In the genomic region with DNA sequence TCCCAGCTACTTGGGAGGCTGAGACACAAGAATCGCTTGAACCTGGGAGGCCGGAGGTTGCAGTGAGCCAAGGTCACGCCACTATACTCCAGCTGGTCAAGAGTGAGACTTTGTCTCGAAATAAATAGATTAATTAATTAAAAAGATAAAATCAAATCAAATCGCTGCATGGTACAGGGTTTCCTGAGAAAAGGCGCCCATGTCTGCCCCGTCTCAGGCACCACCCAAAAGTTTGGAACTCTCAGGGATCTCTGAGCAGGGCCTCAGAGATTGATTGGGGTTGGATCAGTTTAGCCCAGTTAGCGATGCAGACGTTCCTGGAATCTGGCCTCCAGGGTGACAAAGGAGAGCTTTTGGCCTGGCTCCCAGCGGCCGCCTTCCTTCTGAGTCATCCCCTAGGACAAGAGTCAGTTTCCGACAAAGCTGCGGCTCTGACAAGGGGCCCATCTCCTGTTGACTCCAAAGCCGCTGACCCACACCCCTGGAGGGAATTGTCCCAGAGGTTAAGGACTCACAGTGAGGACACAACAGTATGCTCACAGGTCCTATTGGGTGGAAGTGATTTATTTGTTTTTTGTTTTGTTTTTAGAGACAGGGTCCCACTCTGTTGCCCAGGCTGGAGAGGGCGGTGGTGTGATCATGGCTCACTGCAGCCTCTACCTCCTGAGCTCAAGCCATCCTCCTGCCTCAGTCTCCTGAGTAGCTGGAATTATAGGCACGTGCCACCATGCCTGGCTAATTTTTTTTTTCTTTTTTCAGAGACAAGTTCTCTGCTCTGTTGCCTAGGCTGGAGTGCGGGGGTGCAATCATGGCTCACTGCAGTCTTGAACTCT, we compare ENCODE assay signal across 6 cellular contexts. TPM values are rescaled to one million over a fixed set of nuclear protein-coding genes. Genes with fewer than 3 reads are reported as not detected.
DNase-seq lines count a peak whose midpoint lies in the region; ATAC-seq and TF ChIP-seq lines count a peak whose summit lies in the region.

No MANE protein-coding gene starts in this region.

- H3K27me3 Mint-ChIP-seq in activated CD4-positive, alpha-beta memory T cell treated with anti-CD3 and anti-CD28 coated beads, Interleukin-2, amount 10 ng/mL, durations not matched to agents 7 days and 5 days = no peaks in the 10 kb centered on the region

- no peaks in the 10 kb centered on the region for H3K9me3 Mint-ChIP-seq in activated CD4-positive, alpha-beta memory T cell treated with anti-CD3 and anti-CD28 coated beads, Interleukin-2, amount 10 ng/mL, durations not matched to agents 7 days and 5 days

- ATAC-seq in RWPE2 (ENCODE audit: low read depth) = peak; percentile 94
- ATAC-seq in GM18858 (IDR thresholded peaks at IDR 0.05; ENCODE audit: unreplicated experiment) = no peak

- peak overlapping the region; percentile 21 for H3K27ac ChIP-seq in RWPE2 (ENCODE audit: poor library complexity, severe bottlenecking)

- H3K4me1 Mint-ChIP-seq in activated CD4-positive, alpha-beta memory T cell treated with anti-CD3 and anti-CD28 coated beads, Interleukin-2, amount 10 ng/mL, durations not matched to agents 7 days and 5 days = peaks cover 11% of the 10 kb centered on the region

- H3K36me3 ChIP-seq in BJ (ENCODE audit: control insufficient read depth, insufficient read depth, low read length) = peaks cover 9% of the 10 kb centered on the region; the same call in 1 of the 2 replicates
- peaks cover 3% of the 10 kb centered on the region; the same call in 1 of the 2 replicates for H3K36me3 ChIP-seq in RWPE2 (ENCODE audit: low read depth)

- DNase-seq in BJ (ENCODE audit: low read depth) (peak; percentile 19), RWPE2 (ENCODE audit: low spot score) (no peak), iPS-NIHi11 (ENCODE audit: low spot score) (peak; percentile 65), NCI-H2081 (lab: John Stamatoyannopoulos, UW) (no peak)
- DNase-seq in activated CD4-positive, alpha-beta memory T cell treated with anti-CD3 and anti-CD28 coated beads, Interleukin-2, amount 10 ng/mL, durations not matched to agents 7 days and 5 days = no peak

- H3K27ac Mint-ChIP-seq in activated CD4-positive, alpha-beta memory T cell treated with anti-CD3 and anti-CD28 coated beads, Interleukin-2, amount 10 ng/mL, durations not matched to agents 7 days and 5 days = no peak overlapping the region

- H3K4me3 Mint-ChIP-seq in activated CD4-positive, alpha-beta memory T cell treated with anti-CD3 and anti-CD28 coated beads, Interleukin-2, amount 10 ng/mL, durations not matched to agents 7 days and 5 days = no peak overlapping the region

- H3K4me1 ChIP-seq in RWPE2 (ENCODE audit: insufficient read depth, poor library complexity, severe bottlenecking) = peaks cover 9% of the 10 kb centered on the region

- POLR2A ChIA-PET in BJ (lab: Charles Lee) = no interaction called here
- POLR2A ChIA-PET in activated CD4-positive, alpha-beta memory T cell treated with anti-CD3 and anti-CD28 coated beads, Interleukin-2, amount 10 ng/mL, durations not matched to agents 7 days and 5 days (lab: Charles Lee) = interaction anchor here (1.2 to 1.5 kb wide), 2 partner anchors 14 to 28 kb away, joined by 3 to 4 read pairs; no protein-coding TSS in a partner anchor

- H3K9me3 ChIP-seq in RWPE2 (ENCODE audit: severe bottlenecking) = no peaks in the 10 kb centered on the region

- H3K27me3 ChIP-seq in BJ (ENCODE audit: control insufficient read depth, insufficient read depth, low read length) (no peaks in the 10 kb centered on the region), RWPE2 (ENCODE audit: insufficient read depth, poor library complexity, severe bottlenecking) (no peaks in the 10 kb centered on the region)

- H3K4me3 ChIP-seq in BJ (ENCODE audit: low read depth, low read length) (no peak overlapping the region), RWPE2 (ENCODE audit: severe bottlenecking) (no peak overlapping the region)

- CTCF ChIA-PET in BJ (lab: Yijun Ruan, JAX) = interaction anchor here (0.6 to 1.1 kb wide), 3 partner anchors 19 to 628 kb away, joined by 3 to 4 read pairs (median 3); no protein-coding TSS in a partner anchor
- CTCF ChIA-PET in activated CD4-positive, alpha-beta memory T cell treated with anti-CD3 and anti-CD28 coated beads, Interleukin-2, amount 10 ng/mL, durations not matched to agents 7 days and 5 days (lab: Charles Lee) = interaction anchor here (1.1 to 1.3 kb wide), 3 partner anchors 10 to 28 kb away, joined by 3 to 4 read pairs (median 3); no protein-coding TSS in a partner anchor

- no peak for TF ChIP-seq CTCF in BJ (IDR thresholded peaks at IDR 0.05; ENCODE audit: insufficient read depth, low read depth, low read length)
- TF ChIP-seq CTCF in RWPE2 (IDR thresholded peaks at IDR 0.05; ENCODE audit: poor library complexity, severe bottlenecking) = no peak

- peaks cover 35% of the 10 kb centered on the region for H3K36me3 Mint-ChIP-seq in activated CD4-positive, alpha-beta memory T cell treated with anti-CD3 and anti-CD28 coated beads, Interleukin-2, amount 10 ng/mL, durations not matched to agents 7 days and 5 days (ENCODE audit: low read depth)

RNA-seq across cellular contexts. Expression of a gene that starts 6.8 kb away (rescaled TPM):
- 27.3 and 41.6 TPM in 2 replicates for polyA plus RNA-seq in BJ (2011; rRNA removed)
- 30.2 and 49.0 TPM in 2 replicates for polyA minus RNA-seq in BJ (2011; rRNA and poly(A)+ RNA removed)
- total RNA-seq in activated CD4-positive, alpha-beta memory T cell treated with anti-CD3 and anti-CD28 coated beads, Interleukin-2, amount 10 ng/mL, durations not matched to agents 7 days and 5 days = 10 to 100 TPM; 59.5 to 61.9 TPM

RNA-seq across cellular contexts. Expression of a gene that starts 24.5 kb away (rescaled TPM):
- 4.5 and 5.9 TPM in 2 replicates for polyA plus RNA-seq in BJ (2011; rRNA removed)
- polyA minus RNA-seq in BJ (2011; rRNA and poly(A)+ RNA removed) = 1.2 and 1.5 TPM in 2 replicates
- 10 to 100 TPM in 1 of 2 experiments, 1 to 10 TPM in 1; 9.4 to 10.4 TPM for total RNA-seq in activated CD4-positive, alpha-beta memory T cell treated with anti-CD3 and anti-CD28 coated beads, Interleukin-2, amount 10 ng/mL, durations not matched to agents 7 days and 5 days

RNA-seq across cellular contexts. Expression of a gene that starts 24.6 kb away (rescaled TPM):
- polyA plus RNA-seq in BJ (2011; rRNA removed) = 8.2 and 15.1 TPM in 2 replicates
- polyA minus RNA-seq in BJ (2011; rRNA and poly(A)+ RNA removed) = 9.8 and 10.7 TPM in 2 replicates
- total RNA-seq in activated CD4-positive, alpha-beta memory T cell treated with anti-CD3 and anti-CD28 coated beads, Interleukin-2, amount 10 ng/mL, durations not matched to agents 7 days and 5 days = 10 to 100 TPM; 19.5 to 19.8 TPM

RNA-seq across cellular contexts. Expression of a gene that starts 38.5 kb away (rescaled TPM):
- polyA plus RNA-seq in BJ (2011; rRNA removed) = 46.9 and 68.0 TPM in 2 replicates
- 14.3 and 20.4 TPM in 2 replicates for polyA minus RNA-seq in BJ (2011; rRNA and poly(A)+ RNA removed)
- 10 to 100 TPM; 41.7 to 46.5 TPM for total RNA-seq in activated CD4-positive, alpha-beta memory T cell treated with anti-CD3 and anti-CD28 coated beads, Interleukin-2, amount 10 ng/mL, durations not matched to agents 7 days and 5 days

RNA-seq across cellular contexts. Expression of a gene that starts 44.0 kb away (rescaled TPM):
- 11.9 and 14.3 TPM in 2 replicates for polyA plus RNA-seq in BJ (2011; rRNA removed)
- 2.8 and 3.6 TPM in 2 replicates for polyA minus RNA-seq in BJ (2011; rRNA and poly(A)+ RNA removed)
- total RNA-seq in activated CD4-positive, alpha-beta memory T cell treated with anti-CD3 and anti-CD28 coated beads, Interleukin-2, amount 10 ng/mL, durations not matched to agents 7 days and 5 days = 10 to 100 TPM; 27.2 to 28.3 TPM

Comparison
In these comparisons a context has a peak if more than half of its experiments do, and no peak if none do; other contexts are left out.
1. DNase-seq: peak in BJ (single experiment) and iPS-NIHi11 (single experiment); none in RWPE2 (single experiment), NCI-H2081 (0 of 2) and activated CD4-positive, alpha-beta memory T cell treated with anti-CD3 and anti-CD28 coated beads, Interleukin-2, amount 10 ng/mL, durations not matched to agents 7 days and 5 days (single experiment).